Comparison of ENCODE assay signal across 1 cellular context in the genomic region with DNA sequence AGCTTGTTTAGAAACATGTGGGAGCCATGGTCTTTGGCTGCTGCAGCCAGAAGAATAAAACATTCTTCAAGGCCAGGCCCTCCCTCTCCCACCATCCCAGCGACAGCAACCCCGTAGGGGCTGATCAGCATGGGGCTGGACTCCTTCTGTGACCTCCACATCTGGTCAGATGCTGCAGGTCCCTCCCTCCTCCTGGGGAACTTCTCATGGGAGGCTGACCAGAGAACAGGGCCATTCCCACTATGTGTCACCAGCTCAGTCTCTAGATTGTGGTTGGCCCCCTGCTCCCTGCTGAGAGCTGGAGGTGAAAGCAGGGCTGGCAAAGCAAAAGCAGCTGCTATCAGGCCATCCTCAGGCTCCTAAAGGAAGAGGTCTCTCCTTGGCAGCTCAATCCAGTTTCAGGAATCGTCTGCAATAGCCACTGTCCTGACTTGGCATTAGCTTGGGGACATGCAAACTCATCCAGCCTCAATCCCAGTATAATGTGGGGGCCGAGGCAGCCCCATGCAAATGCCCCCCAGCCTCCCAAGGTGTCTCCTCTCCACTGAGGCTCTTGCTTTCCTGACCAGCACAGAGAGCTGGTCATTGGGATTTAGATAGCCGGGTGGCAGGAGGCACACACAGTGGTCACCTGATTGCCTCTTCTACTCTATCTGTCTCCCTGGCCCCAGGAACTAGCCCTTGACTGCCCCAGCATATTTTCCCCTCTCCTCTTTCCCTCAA.
TF ChIP-seq lines count a peak whose summit lies in the region.

No MANE protein-coding gene starts in this region.

TF ChIP-seq in GM23338, 12 proteins besides CTCF, POLR2A, EP300 and RAD21 (continued from another document):
- no peak for TF ChIP-seq EZH2phosphoT487 (IDR thresholded peaks at IDR 0.05; ENCODE audit: unreplicated experiment)
